ENCODE assay signal across 17 cellular contexts in the genomic region with DNA sequence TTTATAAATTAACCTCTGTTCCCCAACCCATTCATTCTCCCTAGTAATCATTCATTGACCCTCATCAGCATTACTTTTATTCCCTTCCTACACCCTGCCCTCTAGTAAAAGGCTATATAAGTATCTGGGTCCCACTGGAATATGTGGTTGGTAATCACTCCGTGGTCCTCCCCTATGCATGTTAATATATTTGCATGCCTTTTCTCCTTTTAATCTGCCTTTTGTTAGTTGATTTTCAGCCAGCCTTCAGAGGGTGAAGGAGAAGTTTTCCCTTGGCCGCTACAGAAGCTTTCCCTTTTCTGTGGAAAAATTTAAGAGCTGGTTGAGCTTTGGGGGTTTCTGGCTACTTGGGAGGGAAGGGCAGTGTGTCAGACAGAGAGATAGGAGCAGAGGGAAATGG.
"Had no signal": no experiment of that assay in that cellular context is flagged by ENCODE, and none has a peak within 500 bp of the region (broad histone marks: within the 10 kb centered on the region; RNA-seq: fewer than 3 reads in every experiment).

No MANE protein-coding gene starts in this region.

- H3K27me3 ChIP-seq: heart left ventricle, neutrophil, right atrium auricular region, tibial nerve, upper lobe of right lung, vagina had no signal

- H3K36me3 ChIP-seq: heart left ventricle, neutrophil, right atrium auricular region, tibial nerve, upper lobe of right lung, vagina had no signal

- DNase-seq: effector CD4-positive, alpha-beta T cell; heart left ventricle; hippocampal formation; kidney glomerular epithelial cell; mucosa of descending colon; naive thymus-derived CD8-positive, alpha-beta T cell; stimulated activated CD4-positive, alpha-beta T cell treated with anti-CD3 and anti-CD28 coated beads, Interleukin-4, amount 100 ng/mL, for 1 hour; upper lobe of right lung had no signal

- ATAC-seq: heart left ventricle; mucosa of descending colon; naive thymus-derived CD8-positive, alpha-beta T cell; stimulated activated memory B cell treated with anti-CD40 and anti-IgM and Interleukin-4, amounts not matched to agents 10 μg/mL and 1 μg/mL and 100 μg/mL, for 72 hours; upper lobe of right lung had no signal

- H3K9me3 ChIP-seq: mucosa of descending colon, neutrophil, right atrium auricular region, tibial nerve, upper lobe of right lung, vagina had no signal

- H3K4me2 ChIP-seq: smooth muscle cell had no signal

- H3K4me1 ChIP-seq: heart left ventricle, right atrium auricular region had no signal

- H3K4me3 ChIP-seq: coronary artery, heart left ventricle, mucosa of descending colon, right atrium auricular region, smooth muscle cell, tibial nerve, upper lobe of right lung, vagina had no signal

- H3K27ac ChIP-seq: coronary artery, heart left ventricle, neutrophil, right atrium auricular region, tibial nerve, upper lobe of right lung, vagina had no signal

- FAIRE-seq: frontal cortex, islet of Langerhans had no signal
